In genomic region chr20:50153500-50154377, GRCh38 we compare ENCODE assay signal across 8 cellular contexts. TPM values are rescaled to one million over a fixed set of nuclear protein-coding genes. Genes with fewer than 3 reads are reported as not detected.
A peak's percentile ranks its signal among the peaks of the same experiment; 100 is the strongest.
DNase-seq lines count a peak whose midpoint lies in the region; ATAC-seq, FAIRE-seq and TF ChIP-seq lines count a peak whose summit lies in the region.

PEDS1 (minus strand) TSS chr20:50153723; CDS start chr20:50153637, 86 bp downstream.

- no peak for TF ChIP-seq CTCF in GM12875 (IDR thresholded peaks at IDR 0.05; ENCODE audit: borderline replicate concordance, insufficient read depth, low read depth, low read length)
- no peak for TF ChIP-seq CTCF in left ventricle myocardium inferior (IDR thresholded peaks at IDR 0.05; ENCODE audit: borderline replicate concordance)

- H3K4me1 ChIP-seq in left ventricle myocardium inferior, result peaks cover 54% of the 10 kb centered on the region

- H3K4me3 ChIP-seq in GM12875 (ENCODE audit: low read depth, low read length), result peak within 1 kb of the TSS; percentile 74
- peak within 1 kb of the TSS; percentile 99 for H3K4me3 ChIP-seq in left ventricle myocardium inferior

- no peak for FAIRE-seq in urothelium cell line (lab: Jason Lieb, UNC)

- no peaks in the 10 kb centered on the region for H3K27me3 ChIP-seq in left ventricle myocardium inferior (ENCODE audit: low read depth)

- H3K36me3 Mint-ChIP-seq in T-helper 1 cell treated with Interleukin-12 subunit alpha and Interleukin-12 subunit beta and Interleukin-4 antibody, amounts not matched to agents 30 μg/mL and 1 μg/mL, for 36 hours (ENCODE audit: low read depth), result peaks cover 12% of the 10 kb centered on the region

- peak; percentile 42 for DNase-seq in NCI-H1417 treated with DMSO at 0.1 percent for 48 hours (lab: John Stamatoyannopoulos, UW)
- peak; percentile 79 for DNase-seq in amniotic stem cell (lab: John Stamatoyannopoulos, UW)
- DNase-seq in left ventricle myocardium inferior, result peak; percentile 94
- DNase-seq in pulmonary artery endothelial cell (ENCODE audit: low read depth, low spot score), result peak; percentile 72
- peak; percentile 100 for DNase-seq in urothelium cell line (ENCODE audit: low spot score)

- H3K36me3 ChIP-seq in left ventricle myocardium inferior, result peaks cover 5% of the 10 kb centered on the region

- peak within 1 kb of the TSS; percentile 84 for H3K27ac Mint-ChIP-seq in T-helper 1 cell treated with Interleukin-12 subunit alpha and Interleukin-12 subunit beta and Interleukin-4 antibody, amounts not matched to agents 30 μg/mL and 1 μg/mL, for 36 hours

- intact Hi-C loops in left ventricle myocardium inferior (cut with micrococcal nuclease), result no loop called here

- peak within 1 kb of the TSS; percentile 87 for H3K4me3 Mint-ChIP-seq in T-helper 1 cell treated with Interleukin-12 subunit alpha and Interleukin-12 subunit beta and Interleukin-4 antibody, amounts not matched to agents 30 μg/mL and 1 μg/mL, for 36 hours

- H3K27ac ChIP-seq in left ventricle myocardium inferior (replicated peaks), result peak within 1 kb of the TSS; percentile 95

- peak; percentile 96 for ATAC-seq in HG02759 (IDR thresholded peaks at IDR 0.05; ENCODE audit: unreplicated experiment)

- peaks cover 40% of the 10 kb centered on the region for H3K4me1 Mint-ChIP-seq in T-helper 1 cell treated with Interleukin-12 subunit alpha and Interleukin-12 subunit beta and Interleukin-4 antibody, amounts not matched to agents 30 μg/mL and 1 μg/mL, for 36 hours (ENCODE audit: low read depth)

- no peaks in the 10 kb centered on the region for H3K9me3 Mint-ChIP-seq in T-helper 1 cell treated with Interleukin-12 subunit alpha and Interleukin-12 subunit beta and Interleukin-4 antibody, amounts not matched to agents 30 μg/mL and 1 μg/mL, for 36 hours

- no peaks in the 10 kb centered on the region for H3K9me3 ChIP-seq in left ventricle myocardium inferior (replicated peaks)

- no peaks in the 10 kb centered on the region for H3K27me3 Mint-ChIP-seq in T-helper 1 cell treated with Interleukin-12 subunit alpha and Interleukin-12 subunit beta and Interleukin-4 antibody, amounts not matched to agents 30 μg/mL and 1 μg/mL, for 36 hours (ENCODE audit: low read depth)

RNA-seq across cellular contexts. Expression of gene PEDS1, which starts in this region (rescaled TPM):
- total RNA-seq in left ventricle myocardium inferior (17.3 TPM), pulmonary artery endothelial cell (35.3 and 38.7 TPM in 2 replicates)

Comparison
In these comparisons a context has a peak if more than half of its experiments do, and no peak if none do; other contexts are left out.
1. Peak in every context shown above with its lines: DNase-seq, ATAC-seq, H3K4me3 ChIP-seq and H3K27ac ChIP-seq.
2. DNase-seq: peak in every context shown above with its lines; median percentile 100 in urothelium cell line; 94 in left ventricle myocardium inferior; 79 in amniotic stem cell; 72 in pulmonary artery endothelial cell; 42 in NCI-H1417 treated with DMSO at 0.1 percent for 48 hours.